In the genomic region with DNA sequence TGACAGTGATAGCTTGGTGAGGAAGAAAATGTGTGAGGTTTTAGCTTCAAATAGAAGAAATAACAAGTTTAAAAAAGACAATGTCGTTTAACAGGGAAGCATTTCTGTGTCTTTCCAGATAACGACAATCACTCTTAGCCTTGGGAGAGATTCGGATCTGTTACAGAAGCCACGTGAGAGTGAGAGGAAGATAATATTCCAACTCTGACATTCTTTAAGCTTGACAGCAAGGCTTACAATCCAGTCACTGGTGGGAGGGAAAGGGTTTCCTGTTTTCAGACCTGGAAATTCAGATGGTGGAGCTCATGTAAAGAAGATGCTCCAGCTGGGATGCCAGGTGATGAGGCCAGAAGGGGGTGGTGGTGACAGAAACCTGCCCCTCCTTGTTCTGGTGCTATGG, we compare ENCODE assay signal across 15 cellular contexts. TPM values are rescaled to one million over a fixed set of nuclear protein-coding genes. Genes with fewer than 3 reads are reported as not detected.
DNase-seq lines count a peak whose midpoint lies in the region; ATAC-seq and TF ChIP-seq lines count a peak whose summit lies in the region.
"Had no signal": no experiment of that assay in that cellular context is flagged by ENCODE, and none has a peak within 500 bp of the region (broad histone marks: within the 10 kb centered on the region; RNA-seq: fewer than 3 reads in every experiment).

No MANE protein-coding gene starts in this region.

- H3K27ac Mint-ChIP-seq in T-helper 17 cell (peak overlapping the region; percentile 65), neural progenitor cell (no peak overlapping the region)
- peak overlapping the region; percentile 18 to 58 for H3K27ac Mint-ChIP-seq in effector memory CD8-positive, alpha-beta T cell
- H3K27ac Mint-ChIP-seq: GM23338, WTC11 had no signal

- WGBS in upper lobe of left lung, 2 donors = 38 to 40% methylated on average over 4 of the region's 4 CpGs

- H3F3A ChIP-seq in neural progenitor cell (ENCODE audit: low read depth) = no peaks in the 10 kb centered on the region

- DNase-seq in T-helper 17 cell (no peak), neural progenitor cell (ENCODE audit: low spot score) (no peak), upper lobe of left lung (no peak), NCI-H2107 (lab: John Stamatoyannopoulos, UW) (no peak), NK-92 (lab: John Stamatoyannopoulos, UW; ENCODE audit: unreplicated experiment) (no peak)
- DNase-seq in effector memory CD8-positive, alpha-beta T cell = no peak
- DNase-seq: activated T-cell treated with anti-CD3 and anti-CD28 coated beads for 4 hours; amniotic stem cell; NCI-H1417 treated with DMSO at 0.1 percent for 48 hours; NCI-H748 treated with DMSO at 0.1 percent for 48 hours; stimulated activated CD4-positive, alpha-beta T cell treated with anti-CD3 and anti-CD28 coated beads, Interleukin-2, amount 100 ng/mL, for 48 hours; stimulated activated naive CD4-positive, alpha-beta T cell had no signal

- H3K27ac ChIP-seq in neural progenitor cell (no peak overlapping the region), upper lobe of left lung (peak overlapping the region; percentile 9 to 77 (median 64))

- no peaks in the 10 kb centered on the region for H3K9me3 ChIP-seq in T-helper 17 cell (ENCODE audit: control insufficient read depth, low read length, poor library complexity, severe bottlenecking)
- H3K9me3 ChIP-seq in neural progenitor cell (ENCODE audit: low read depth) = no peaks in the 10 kb centered on the region
- no peaks in the 10 kb centered on the region for H3K9me3 ChIP-seq in upper lobe of left lung

- H2AFZ ChIP-seq in neural progenitor cell (replicated peaks) = peak overlapping the region; percentile 5
- H2AFZ ChIP-seq: GM23338 had no signal

- no peak for TF ChIP-seq POLR2A in upper lobe of left lung (IDR thresholded peaks at IDR 0.05)

- H3K4me1 Mint-ChIP-seq in T-helper 17 cell = peaks cover 16% of the 10 kb centered on the region
- H3K4me1 Mint-ChIP-seq in effector memory CD8-positive, alpha-beta T cell (ENCODE audit: low read depth in 2 of 2) = peaks cover 34 to 52% of the 10 kb centered on the region in 2 donors
- H3K4me1 Mint-ChIP-seq in neural progenitor cell = no peaks in the 10 kb centered on the region

- no peaks in the 10 kb centered on the region for H4K20me1 ChIP-seq in neural progenitor cell (ENCODE audit: low read depth)

- H3K9me3 Mint-ChIP-seq in effector memory CD8-positive, alpha-beta T cell = no peaks in the 10 kb centered on the region
- H3K9me3 Mint-ChIP-seq in neural progenitor cell = no peaks in the 10 kb centered on the region
- H3K9me3 Mint-ChIP-seq: WTC11 had no signal

- H3K27me3 Mint-ChIP-seq in T-helper 17 cell (no peaks in the 10 kb centered on the region), neural progenitor cell (ENCODE audit: insufficient read depth, low read depth) (peaks cover 5% of the 10 kb centered on the region)
- H3K27me3 Mint-ChIP-seq in effector memory CD8-positive, alpha-beta T cell = no peaks in the 10 kb centered on the region

- H3K36me3 ChIP-seq in neural progenitor cell (no peaks in the 10 kb centered on the region), upper lobe of left lung (no peaks in the 10 kb centered on the region)

- H3K79me2 ChIP-seq in neural progenitor cell (ENCODE audit: low read depth) = no peaks in the 10 kb centered on the region

- H3K9ac ChIP-seq in neural progenitor cell = no peak overlapping the region

- H3K4me3 Mint-ChIP-seq in T-helper 17 cell = no peak overlapping the region
- no peak overlapping the region for H3K4me3 Mint-ChIP-seq in effector memory CD8-positive, alpha-beta T cell
- H3K4me3 Mint-ChIP-seq in neural progenitor cell = no peak overlapping the region
- H3K4me3 Mint-ChIP-seq: GM23338, WTC11 had no signal

- H3K4me2 ChIP-seq in neural progenitor cell = no peak overlapping the region
- H3K4me2 ChIP-seq: GM23338 had no signal

- no peaks in the 10 kb centered on the region for H3K36me3 Mint-ChIP-seq in T-helper 17 cell (ENCODE audit: low read depth)
- H3K36me3 Mint-ChIP-seq in effector memory CD8-positive, alpha-beta T cell (ENCODE audit: insufficient read depth) = peaks cover 6% of the 10 kb centered on the region
- no peaks in the 10 kb centered on the region for H3K36me3 Mint-ChIP-seq in neural progenitor cell
- H3K36me3 Mint-ChIP-seq: WTC11 had no signal

- H3K4me3 ChIP-seq in neural progenitor cell = no peak overlapping the region
- no peak overlapping the region for H3K4me3 ChIP-seq in upper lobe of left lung
- H3K4me3 ChIP-seq: GM23338 had no signal

- no peak for ATAC-seq in T-helper 17 cell
- ATAC-seq in effector memory CD8-positive, alpha-beta T cell (replicated peaks) = no peak
- ATAC-seq in upper lobe of left lung (ENCODE audit: low FRiP score in 2 of 2) = no peak
- no peak for ATAC-seq in HG03460 (IDR thresholded peaks at IDR 0.05; ENCODE audit: unreplicated experiment)
- ATAC-seq: GM23338, WTC11 had no signal

- H3K4me1 ChIP-seq in neural progenitor cell (no peaks in the 10 kb centered on the region), upper lobe of left lung (peaks cover 19 to 27% (median 23%) of the 10 kb centered on the region in 4 donors)

- H3K27me3 ChIP-seq in neural progenitor cell (no peaks in the 10 kb centered on the region), upper lobe of left lung (no peaks in the 10 kb centered on the region)

- TF ChIP-seq CTCF in neural progenitor cell (IDR thresholded peaks at IDR 0.05) (no peak), upper lobe of left lung (IDR thresholded peaks at IDR 0.05) (no peak)

- no peak for TF ChIP-seq EP300 in upper lobe of left lung (IDR thresholded peaks at IDR 0.05)

RNA-seq across cellular contexts. Expression of gene FBXO48, which starts 30.8 kb away (rescaled TPM):
- total RNA-seq in T-helper 17 cell = 1 to 10 TPM; 1.5 to 1.7 TPM
- total RNA-seq in neural progenitor cell (ENCODE audit: low replicate concordance) = 2.7 and 2.9 TPM in 2 replicates
- 1 to 10 TPM in 5 of 6 donors, under 1 TPM in 1; 0.46 to 3.1 (median 1.5) TPM for total RNA-seq in upper lobe of left lung

RNA-seq across cellular contexts. Expression of gene APLF, which starts 31.1 kb away (rescaled TPM):
- total RNA-seq in T-helper 17 cell (1 to 10 TPM; 5.3 to 6.4 TPM), neural progenitor cell (ENCODE audit: low replicate concordance) (9.8 and 16.9 TPM in 2 replicates), upper lobe of left lung (1 to 10 TPM; 3.7 to 5.5 (median 4.7) TPM)
